ENCODE assay signal across 1 cellular context in genomic region chr1:226654508-226655124, GRCh38.
TF ChIP-seq lines count a peak whose summit lies in the region.

No MANE protein-coding gene starts in this region.

TF ChIP-seq in HepG2, 621 proteins besides CTCF, POLR2A, EP300 and RAD21 (continued from another document):
- TF ChIP-seq, protein P1, sequence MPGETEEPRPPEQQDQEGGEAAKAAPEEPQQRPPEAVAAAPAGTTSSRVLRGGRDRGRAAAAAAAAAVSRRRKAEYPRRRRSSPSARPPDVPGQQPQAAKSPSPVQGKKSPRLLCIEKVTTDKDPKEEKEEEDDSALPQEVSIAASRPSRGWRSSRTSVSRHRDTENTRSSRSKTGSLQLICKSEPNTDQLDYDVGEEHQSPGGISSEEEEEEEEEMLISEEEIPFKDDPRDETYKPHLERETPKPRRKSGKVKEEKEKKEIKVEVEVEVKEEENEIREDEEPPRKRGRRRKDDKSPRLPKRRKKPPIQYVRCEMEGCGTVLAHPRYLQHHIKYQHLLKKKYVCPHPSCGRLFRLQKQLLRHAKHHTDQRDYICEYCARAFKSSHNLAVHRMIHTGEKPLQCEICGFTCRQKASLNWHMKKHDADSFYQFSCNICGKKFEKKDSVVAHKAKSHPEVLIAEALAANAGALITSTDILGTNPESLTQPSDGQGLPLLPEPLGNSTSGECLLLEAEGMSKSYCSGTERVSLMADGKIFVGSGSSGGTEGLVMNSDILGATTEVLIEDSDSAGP (CRISPR knock-in tag; IDR thresholded peaks at IDR 0.05; ENCODE audit: borderline replicate concordance) = no peak
- TF ChIP-seq ASH2L (IDR thresholded peaks at IDR 0.05; ENCODE audit: insufficient read length, low read depth, low read length) = no peak
- TF ChIP-seq, protein P2, sequence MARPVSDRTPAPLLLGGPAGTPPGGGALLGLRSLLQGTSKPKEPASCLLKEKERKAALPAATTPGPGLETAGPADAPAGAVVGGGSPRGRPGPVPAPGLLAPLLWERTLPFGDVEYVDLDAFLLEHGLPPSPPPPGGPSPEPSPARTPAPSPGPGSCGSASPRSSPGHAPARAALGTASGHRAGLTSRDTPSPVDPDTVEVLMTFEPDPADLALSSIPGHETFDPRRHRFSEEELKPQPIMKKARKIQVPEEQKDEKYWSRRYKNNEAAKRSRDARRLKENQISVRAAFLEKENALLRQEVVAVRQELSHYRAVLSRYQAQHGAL (CRISPR knock-in tag; IDR thresholded peaks at IDR 0.05; ENCODE audit: not compliant biosample characterization) = no peak
- TF ChIP-seq, protein P3, sequence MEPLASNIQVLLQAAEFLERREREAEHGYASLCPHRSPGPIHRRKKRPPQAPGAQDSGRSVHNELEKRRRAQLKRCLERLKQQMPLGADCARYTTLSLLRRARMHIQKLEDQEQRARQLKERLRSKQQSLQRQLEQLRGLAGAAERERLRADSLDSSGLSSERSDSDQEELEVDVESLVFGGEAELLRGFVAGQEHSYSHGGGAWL (CRISPR knock-in tag; IDR thresholded peaks at IDR 0.05) = no peak
- no peak for TF ChIP-seq KLF15 (CRISPR knock-in tag; IDR thresholded peaks at IDR 0.05; ENCODE audit: borderline replicate concordance)
- no peak for TF ChIP-seq HNRNPH1 (optimal IDR thresholded peaks at IDR 0.05; ENCODE audit: low read depth, low read length)
- no peak for TF ChIP-seq ZFP90 (CRISPR knock-in tag; IDR thresholded peaks at IDR 0.05; ENCODE audit: borderline replicate concordance)
- TF ChIP-seq ZNF512 (CRISPR knock-in tag; IDR thresholded peaks at IDR 0.05) = no peak
